1 cellular context compared by ENCODE assay signal in genomic region chr3:47266709-47267489, GRCh38.
TF ChIP-seq lines count a peak whose summit lies in the region.

No MANE protein-coding gene starts in this region.

TF ChIP-seq in HEK293, 187 proteins besides CTCF, POLR2A, EP300 and RAD21 (continued from another document):
- TF ChIP-seq PRDM10 (tag by site-specific recombination; IDR thresholded peaks at IDR 0.05) (peak; percentile 44), ZNF692 (tag by site-specific recombination; IDR thresholded peaks at IDR 0.05) (0 out of 2 replicates have a peak, but pooled peaks have one; percentile 37), ZBTB8A (tag by site-specific recombination; IDR thresholded peaks at IDR 0.05) (peak; percentile 70), SP7 (tag by site-specific recombination; IDR thresholded peaks at IDR 0.05) (peak; percentile 66), KLF8 (tag by site-specific recombination; IDR thresholded peaks at IDR 0.05) (no peak), ZEB2 (tag by site-specific recombination; IDR thresholded peaks at IDR 0.05) (peak; percentile 59), ZNF626 (tag by site-specific recombination; IDR thresholded peaks at IDR 0.05) (no peak), MZF1 (tag by site-specific recombination; IDR thresholded peaks at IDR 0.05; ENCODE audit: borderline replicate concordance) (peak; percentile 36; the same call in 1 of the 2 replicates), ZNF274 (IDR thresholded peaks at IDR 0.05; ENCODE audit: low read length) (no peak), ZNF274 (tag by site-specific recombination; IDR thresholded peaks at IDR 0.05; ENCODE audit: borderline replicate concordance) (no peak), PRDM4 (tag by site-specific recombination; IDR thresholded peaks at IDR 0.05) (0 out of 2 replicates have a peak, but pooled peaks have one; percentile 23), ZNF629 (tag by site-specific recombination; IDR thresholded peaks at IDR 0.05) (peak; percentile 47; the same call in 1 of the 2 replicates), EGR2 (tag by site-specific recombination; IDR thresholded peaks at IDR 0.05; ENCODE audit: low read depth) (peak; percentile 22; the same call in 1 of the 2 replicates), ZNF660 (tag by site-specific recombination; IDR thresholded peaks at IDR 0.05) (peak; percentile 85), ZNF398 (tag by site-specific recombination; IDR thresholded peaks at IDR 0.05) (peak; percentile 50; the same call in 1 of the 2 replicates)
